ENCODE assay signal across 1 cellular context in genomic region chr14:24001677-24002076, GRCh38. TPM values are rescaled to one million over a fixed set of nuclear protein-coding genes. Genes with fewer than 3 reads are reported as not detected.
"Had no signal": no experiment of that assay in that cellular context is flagged by ENCODE, and none has a peak within 500 bp of the region (broad histone marks: within the 10 kb centered on the region; RNA-seq: fewer than 3 reads in every experiment).

No MANE protein-coding gene starts in this region.

RNA-seq across cellular contexts. Expression of gene CARMIL3, which starts 50.1 kb away (rescaled TPM):
- total RNA-seq: SJSA1 had no signal
